1 cellular context compared by ENCODE assay signal in genomic region chr4:24604558-24605214, GRCh38.
TF ChIP-seq lines count a peak whose summit lies in the region.

No MANE protein-coding gene starts in this region.

TF ChIP-seq in endothelial cell of umbilical vein, 7 proteins besides CTCF, POLR2A, EP300 and RAD21:
- TF ChIP-seq MAX (IDR thresholded peaks at IDR 0.05; ENCODE audit: insufficient read depth, insufficient read length): no peak
- TF ChIP-seq GATA2 (IDR thresholded peaks at IDR 0.05; ENCODE audit: insufficient read depth, insufficient read length, low read depth, low read length): peak; percentile 82
- no peak for TF ChIP-seq POLR2AphosphoS5 (IDR thresholded peaks at IDR 0.05; ENCODE audit: insufficient read depth, low read depth, low read length)
- no peak for TF ChIP-seq JUN (IDR thresholded peaks at IDR 0.05; ENCODE audit: borderline replicate concordance, insufficient read depth, insufficient read length, low read depth)
- TF ChIP-seq FOS (IDR thresholded peaks at IDR 0.05; ENCODE audit: borderline replicate concordance, insufficient read depth, low read length): peak; percentile 43
